In genomic region chr2:152336103-152336853, GRCh38 we compare ENCODE assay signal across 8 cellular contexts. TPM values are rescaled to one million over a fixed set of nuclear protein-coding genes. Genes with fewer than 3 reads are reported as not detected.
DNase-seq lines count a peak whose midpoint lies in the region; ATAC-seq and TF ChIP-seq lines count a peak whose summit lies in the region.

No MANE protein-coding gene starts in this region.

- no peak for DNase-seq in CD8-positive, alpha-beta T cell
- DNase-seq in MM.1S (peak; percentile 60), body of pancreas (peak; percentile 35 to 63 (median 50)), sciatic nerve (ENCODE audit: low spot score) (peak; percentile 80), dedifferentiated amniotic fluid mesenchymal stem cell (ENCODE audit: extremely low spot score) (no peak)
- DNase-seq in NK-92 treated with Interleukin-12 subunit alpha and Interleukin-12 subunit beta, amount 100 ng/mL, for 24 hours (lab: John Stamatoyannopoulos, UW), result no peak

- no peaks in the 10 kb centered on the region for H3F3A ChIP-seq in MM.1S (ENCODE audit: insufficient read depth, low read length)

- ATAC-seq in CD8-positive, alpha-beta T cell, result no peak
- ATAC-seq in GM19438 (IDR thresholded peaks at IDR 0.05; ENCODE audit: low read depth, unreplicated experiment) (peak; percentile 39), body of pancreas (peak; percentile 35), sciatic nerve (peak; percentile 86)

- peaks cover 42% of the 10 kb centered on the region for H3K27me3 Mint-ChIP-seq in CD8-positive, alpha-beta T cell (ENCODE audit: low read depth)

- H3K9me3 Mint-ChIP-seq in CD8-positive, alpha-beta T cell, result no peaks in the 10 kb centered on the region

- CTCF ChIA-PET in CD8-positive, alpha-beta T cell (lab: Charles Lee), result no interaction called here

- H3K27ac ChIP-seq in CD8-positive, alpha-beta T cell (ENCODE audit: low read depth, low read length), result no peak overlapping the region
- no peak overlapping the region for H3K27ac ChIP-seq in MM.1S (ENCODE audit: low read length)
- peak overlapping the region; percentile 49 to 81 (median 76) for H3K27ac ChIP-seq in body of pancreas
- H3K27ac ChIP-seq in iPS-20b (ENCODE audit: low read length), result no peak overlapping the region

- no peaks in the 10 kb centered on the region for H3K9me3 ChIP-seq in CD8-positive, alpha-beta T cell (ENCODE audit: low read length)
- H3K9me3 ChIP-seq in MM.1S (replicated peaks; ENCODE audit: insufficient read depth, low read length) (no peaks in the 10 kb centered on the region), body of pancreas (no peaks in the 10 kb centered on the region), iPS-20b (ENCODE audit: insufficient read depth, low read depth, low read length) (no peaks in the 10 kb centered on the region)

- peak overlapping the region; percentile 62; the same call in 1 of the 2 replicates for H3K9ac ChIP-seq in MM.1S (ENCODE audit: low read length)
- H3K9ac ChIP-seq in iPS-20b (ENCODE audit: low read depth, low read length), result peak overlapping the region; percentile 78

- no peaks in the 10 kb centered on the region for H3K27me3 ChIP-seq in CD8-positive, alpha-beta T cell (ENCODE audit: insufficient read depth, low read length)
- H3K27me3 ChIP-seq in MM.1S (replicated peaks; ENCODE audit: insufficient read depth, low read length) (no peaks in the 10 kb centered on the region), body of pancreas (no peaks in the 10 kb centered on the region), iPS-20b (ENCODE audit: insufficient read depth, low read length) (peaks cover 16% of the 10 kb centered on the region; the same call in 1 of the 2 replicates)

- H3K4me3 Mint-ChIP-seq in CD8-positive, alpha-beta T cell, result peak overlapping the region; percentile 54

- H3K4me2 ChIP-seq in MM.1S (ENCODE audit: low read depth, low read length), result peak overlapping the region; percentile 84

- H3K4me3 ChIP-seq in CD8-positive, alpha-beta T cell (ENCODE audit: low read depth, low read length), result peak overlapping the region; percentile 50
- H3K4me3 ChIP-seq in MM.1S (ENCODE audit: low read length) (peak overlapping the region; percentile 83), body of pancreas (peak overlapping the region; percentile 79 to 84), iPS-20b (ENCODE audit: low read length) (peak overlapping the region; percentile 78)

- POLR2A ChIA-PET in CD8-positive, alpha-beta T cell (lab: Charles Lee), result no interaction called here

- peak in 1 of 3 donors; percentile 20 for TF ChIP-seq POLR2A in body of pancreas (IDR thresholded peaks at IDR 0.05)

- H3K4me1 ChIP-seq in CD8-positive, alpha-beta T cell (ENCODE audit: insufficient read depth, low read length), result peaks cover 4% of the 10 kb centered on the region
- no peaks in the 10 kb centered on the region for H3K4me1 ChIP-seq in MM.1S (ENCODE audit: low read length)
- H3K4me1 ChIP-seq in body of pancreas, result peaks cover 18% of the 10 kb centered on the region
- H3K4me1 ChIP-seq in iPS-20b (ENCODE audit: insufficient read depth, low read length), result peaks cover 20% of the 10 kb centered on the region

- TF ChIP-seq CTCF in CD8-positive, alpha-beta T cell (IDR thresholded peaks at IDR 0.05), result no peak
- no peak for TF ChIP-seq CTCF in MM.1S (IDR thresholded peaks at IDR 0.05; ENCODE audit: low read length)
- TF ChIP-seq CTCF in body of pancreas (IDR thresholded peaks at IDR 0.05), result no peak

- H3K27ac Mint-ChIP-seq in CD8-positive, alpha-beta T cell, result no peak overlapping the region

- H3K9me2 ChIP-seq in MM.1S (replicated peaks; ENCODE audit: insufficient read depth, low read length), result no peaks in the 10 kb centered on the region

- WGBS in body of pancreas, 2 donors, result 2 to 3% methylated on average over 41 to 42 of the region's 42 CpGs

- H3K36me3 Mint-ChIP-seq in CD8-positive, alpha-beta T cell, result no peaks in the 10 kb centered on the region

- H4K20me1 ChIP-seq in MM.1S (ENCODE audit: insufficient read depth, low read length), result no peaks in the 10 kb centered on the region

- no peaks in the 10 kb centered on the region for H3K36me3 ChIP-seq in CD8-positive, alpha-beta T cell (ENCODE audit: insufficient read depth, low read length)
- H3K36me3 ChIP-seq in MM.1S (replicated peaks; ENCODE audit: insufficient read depth, low read length) (no peaks in the 10 kb centered on the region), body of pancreas (replicated peaks in 1 of 2; ENCODE audit: insufficient read depth in 1 of 2, low read depth in 2 of 2) (no peaks in the 10 kb centered on the region), iPS-20b (ENCODE audit: insufficient read depth, low read depth, low read length) (no peaks in the 10 kb centered on the region)

- H3K4me1 Mint-ChIP-seq in CD8-positive, alpha-beta T cell (ENCODE audit: low read depth), result peaks cover 10% of the 10 kb centered on the region

- H2AFZ ChIP-seq in MM.1S (ENCODE audit: low read length), result peak overlapping the region; percentile 87

- intact Hi-C loops in CD8-positive, alpha-beta T cell (cut with DNase I, micrococcal nuclease), result no loop called here
- intact Hi-C loops in body of pancreas (cut with DNase I), result loop anchor here (10.0 kb wide), 1 partner anchor 141 kb away; no protein-coding TSS in a partner anchor
- intact Hi-C loops in sciatic nerve (cut with DNase I), result loop anchor here (10.0 kb wide), 2 partner anchors 151 to 299 kb away; no protein-coding TSS in a partner anchor

- 0 out of 2 replicates have a peak, but pooled peaks cover 4% of the 10 kb centered on the region for H3K79me2 ChIP-seq in MM.1S (ENCODE audit: low read length)

RNA-seq across cellular contexts. Expression of gene FMNL2, which starts 1.3 kb away (rescaled TPM):
- total RNA-seq in CD8-positive, alpha-beta T cell, result under 1 TPM in 1 of 2 experiments, not detected in 1; 0.19 TPM
- 10 to 100 TPM; 13.5 to 44.4 TPM for total RNA-seq in body of pancreas
- total RNA-seq in sciatic nerve, result 129 TPM

Comparison
In these comparisons a context has a peak if more than half of its experiments do, and no peak if none do; other contexts are left out.
1. DNase-seq: peak in MM.1S (single experiment), body of pancreas (4 of 4) and sciatic nerve (single experiment); none in CD8-positive, alpha-beta T cell (0 of 7), dedifferentiated amniotic fluid mesenchymal stem cell (single experiment) and NK-92 treated with Interleukin-12 subunit alpha and Interleukin-12 subunit beta, amount 100 ng/mL, for 24 hours (single experiment).
2. H3K27ac ChIP-seq: peak in body of pancreas (4 of 4); none in CD8-positive, alpha-beta T cell (single experiment), MM.1S (single experiment) and iPS-20b (single experiment).
3. RNA of gene FMNL2, which starts 1.3 kb away (total RNA-seq): 129 TPM in sciatic nerve (single experiment) and 13.5 to 44.4 TPM in body of pancreas; 0.19 TPM in CD8-positive, alpha-beta T cell; every median in the first group is over 10 times any median in the second.
4. intact Hi-C loops: an anchor here in body of pancreas (10.0 kb wide) and sciatic nerve (10.0 kb wide); none called in CD8-positive, alpha-beta T cell.
5. Peak in every context shown above with its lines, with median percentiles within 50 percentile points of each other: H3K4me3 ChIP-seq.